Comparison of ENCODE assay signal across 2 cellular contexts in the genomic region with DNA sequence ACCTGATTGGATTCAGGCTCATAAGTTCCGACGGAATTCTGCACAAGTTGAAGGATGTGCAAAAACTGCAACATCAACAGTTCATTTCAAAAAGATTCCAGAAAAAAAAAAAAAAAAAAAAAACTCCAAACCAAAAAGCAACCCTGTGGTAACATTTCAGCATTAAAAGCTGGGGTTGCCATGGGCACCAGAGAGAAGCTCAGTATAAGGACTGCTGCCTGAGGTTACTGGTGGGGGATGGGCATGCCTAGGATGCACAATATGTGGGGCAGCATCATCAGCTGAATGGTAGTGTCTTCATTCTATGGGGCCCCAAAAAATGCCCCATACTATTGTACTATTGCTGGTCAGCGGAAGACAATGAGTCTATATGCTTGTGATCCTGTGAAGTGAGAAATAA.
TF ChIP-seq lines count a peak whose summit lies in the region.

No MANE protein-coding gene starts in this region.

TF ChIP-seq in GM23338, 12 proteins besides CTCF, POLR2A, EP300 and RAD21 (continued from another document):
- TF ChIP-seq, protein P1, sequence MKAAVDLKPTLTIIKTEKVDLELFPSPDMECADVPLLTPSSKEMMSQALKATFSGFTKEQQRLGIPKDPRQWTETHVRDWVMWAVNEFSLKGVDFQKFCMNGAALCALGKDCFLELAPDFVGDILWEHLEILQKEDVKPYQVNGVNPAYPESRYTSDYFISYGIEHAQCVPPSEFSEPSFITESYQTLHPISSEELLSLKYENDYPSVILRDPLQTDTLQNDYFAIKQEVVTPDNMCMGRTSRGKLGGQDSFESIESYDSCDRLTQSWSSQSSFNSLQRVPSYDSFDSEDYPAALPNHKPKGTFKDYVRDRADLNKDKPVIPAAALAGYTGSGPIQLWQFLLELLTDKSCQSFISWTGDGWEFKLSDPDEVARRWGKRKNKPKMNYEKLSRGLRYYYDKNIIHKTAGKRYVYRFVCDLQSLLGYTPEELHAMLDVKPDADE (IDR thresholded peaks at IDR 0.05): no peak
- TF ChIP-seq EZH2phosphoT487 (IDR thresholded peaks at IDR 0.05; ENCODE audit: unreplicated experiment): no peak
- TF ChIP-seq, protein P2, sequence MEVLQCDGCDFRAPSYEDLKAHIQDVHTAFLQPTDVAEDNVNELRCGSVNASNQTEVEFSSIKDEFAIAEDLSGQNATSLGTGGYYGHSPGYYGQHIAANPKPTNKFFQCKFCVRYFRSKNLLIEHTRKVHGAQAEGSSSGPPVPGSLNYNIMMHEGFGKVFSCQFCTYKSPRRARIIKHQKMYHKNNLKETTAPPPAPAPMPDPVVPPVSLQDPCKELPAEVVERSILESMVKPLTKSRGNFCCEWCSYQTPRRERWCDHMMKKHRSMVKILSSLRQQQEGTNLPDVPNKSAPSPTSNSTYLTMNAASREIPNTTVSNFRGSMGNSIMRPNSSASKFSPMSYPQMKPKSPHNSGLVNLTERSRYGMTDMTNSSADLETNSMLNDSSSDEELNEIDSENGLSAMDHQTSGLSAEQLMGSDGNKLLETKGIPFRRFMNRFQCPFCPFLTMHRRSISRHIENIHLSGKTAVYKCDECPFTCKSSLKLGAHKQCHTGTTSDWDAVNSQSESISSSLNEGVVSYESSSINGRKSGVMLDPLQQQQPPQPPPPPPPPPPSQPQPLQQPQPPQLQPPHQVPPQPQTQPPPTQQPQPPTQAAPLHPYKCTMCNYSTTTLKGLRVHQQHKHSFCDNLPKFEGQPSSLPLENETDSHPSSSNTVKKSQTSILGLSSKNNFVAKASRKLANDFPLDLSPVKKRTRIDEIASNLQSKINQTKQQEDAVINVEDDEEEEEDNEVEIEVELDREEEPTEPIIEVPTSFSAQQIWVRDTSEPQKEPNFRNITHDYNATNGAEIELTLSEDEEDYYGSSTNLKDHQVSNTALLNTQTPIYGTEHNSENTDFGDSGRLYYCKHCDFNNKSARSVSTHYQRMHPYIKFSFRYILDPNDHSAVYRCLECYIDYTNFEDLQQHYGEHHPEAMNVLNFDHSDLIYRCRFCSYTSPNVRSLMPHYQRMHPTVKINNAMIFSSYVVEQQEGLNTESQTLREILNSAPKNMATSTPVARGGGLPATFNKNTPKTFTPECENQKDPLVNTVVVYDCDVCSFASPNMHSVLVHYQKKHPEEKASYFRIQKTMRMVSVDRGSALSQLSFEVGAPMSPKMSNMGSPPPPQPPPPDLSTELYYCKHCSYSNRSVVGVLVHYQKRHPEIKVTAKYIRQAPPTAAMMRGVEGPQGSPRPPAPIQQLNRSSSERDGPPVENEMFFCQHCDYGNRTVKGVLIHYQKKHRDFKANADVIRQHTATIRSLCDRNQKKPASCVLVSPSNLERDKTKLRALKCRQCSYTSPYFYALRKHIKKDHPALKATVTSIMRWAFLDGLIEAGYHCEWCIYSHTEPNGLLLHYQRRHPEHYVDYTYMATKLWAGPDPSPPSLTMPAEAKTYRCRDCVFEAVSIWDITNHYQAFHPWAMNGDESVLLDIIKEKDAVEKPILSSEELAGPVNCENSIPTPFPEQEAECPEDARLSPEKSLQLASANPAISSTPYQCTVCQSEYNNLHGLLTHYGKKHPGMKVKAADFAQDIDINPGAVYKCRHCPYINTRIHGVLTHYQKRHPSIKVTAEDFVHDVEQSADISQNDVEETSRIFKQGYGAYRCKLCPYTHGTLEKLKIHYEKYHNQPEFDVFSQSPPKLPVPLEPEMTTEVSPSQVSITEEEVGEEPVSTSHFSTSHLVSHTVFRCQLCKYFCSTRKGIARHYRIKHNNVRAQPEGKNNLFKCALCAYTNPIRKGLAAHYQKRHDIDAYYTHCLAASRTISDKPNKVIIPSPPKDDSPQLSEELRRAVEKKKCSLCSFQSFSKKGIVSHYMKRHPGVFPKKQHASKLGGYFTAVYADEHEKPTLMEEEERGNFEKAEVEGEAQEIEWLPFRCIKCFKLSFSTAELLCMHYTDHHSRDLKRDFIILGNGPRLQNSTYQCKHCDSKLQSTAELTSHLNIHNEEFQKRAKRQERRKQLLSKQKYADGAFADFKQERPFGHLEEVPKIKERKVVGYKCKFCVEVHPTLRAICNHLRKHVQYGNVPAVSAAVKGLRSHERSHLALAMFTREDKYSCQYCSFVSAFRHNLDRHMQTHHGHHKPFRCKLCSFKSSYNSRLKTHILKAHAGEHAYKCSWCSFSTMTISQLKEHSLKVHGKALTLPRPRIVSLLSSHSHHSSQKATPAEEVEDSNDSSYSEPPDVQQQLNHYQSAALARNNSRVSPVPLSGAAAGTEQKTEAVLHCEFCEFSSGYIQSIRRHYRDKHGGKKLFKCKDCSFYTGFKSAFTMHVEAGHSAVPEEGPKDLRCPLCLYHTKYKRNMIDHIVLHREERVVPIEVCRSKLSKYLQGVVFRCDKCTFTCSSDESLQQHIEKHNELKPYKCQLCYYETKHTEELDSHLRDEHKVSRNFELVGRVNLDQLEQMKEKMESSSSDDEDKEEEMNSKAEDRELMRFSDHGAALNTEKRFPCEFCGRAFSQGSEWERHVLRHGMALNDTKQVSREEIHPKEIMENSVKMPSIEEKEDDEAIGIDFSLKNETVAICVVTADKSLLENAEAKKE (CRISPR knock-in tag; IDR thresholded peaks at IDR 0.05): no peak
- no peak for TF ChIP-seq CREB1 (CRISPR knock-in tag; IDR thresholded peaks at IDR 0.05; ENCODE audit: low read depth)
- TF ChIP-seq ZNF114 (CRISPR knock-in tag; IDR thresholded peaks at IDR 0.05): no peak
- TF ChIP-seq, protein P3, sequence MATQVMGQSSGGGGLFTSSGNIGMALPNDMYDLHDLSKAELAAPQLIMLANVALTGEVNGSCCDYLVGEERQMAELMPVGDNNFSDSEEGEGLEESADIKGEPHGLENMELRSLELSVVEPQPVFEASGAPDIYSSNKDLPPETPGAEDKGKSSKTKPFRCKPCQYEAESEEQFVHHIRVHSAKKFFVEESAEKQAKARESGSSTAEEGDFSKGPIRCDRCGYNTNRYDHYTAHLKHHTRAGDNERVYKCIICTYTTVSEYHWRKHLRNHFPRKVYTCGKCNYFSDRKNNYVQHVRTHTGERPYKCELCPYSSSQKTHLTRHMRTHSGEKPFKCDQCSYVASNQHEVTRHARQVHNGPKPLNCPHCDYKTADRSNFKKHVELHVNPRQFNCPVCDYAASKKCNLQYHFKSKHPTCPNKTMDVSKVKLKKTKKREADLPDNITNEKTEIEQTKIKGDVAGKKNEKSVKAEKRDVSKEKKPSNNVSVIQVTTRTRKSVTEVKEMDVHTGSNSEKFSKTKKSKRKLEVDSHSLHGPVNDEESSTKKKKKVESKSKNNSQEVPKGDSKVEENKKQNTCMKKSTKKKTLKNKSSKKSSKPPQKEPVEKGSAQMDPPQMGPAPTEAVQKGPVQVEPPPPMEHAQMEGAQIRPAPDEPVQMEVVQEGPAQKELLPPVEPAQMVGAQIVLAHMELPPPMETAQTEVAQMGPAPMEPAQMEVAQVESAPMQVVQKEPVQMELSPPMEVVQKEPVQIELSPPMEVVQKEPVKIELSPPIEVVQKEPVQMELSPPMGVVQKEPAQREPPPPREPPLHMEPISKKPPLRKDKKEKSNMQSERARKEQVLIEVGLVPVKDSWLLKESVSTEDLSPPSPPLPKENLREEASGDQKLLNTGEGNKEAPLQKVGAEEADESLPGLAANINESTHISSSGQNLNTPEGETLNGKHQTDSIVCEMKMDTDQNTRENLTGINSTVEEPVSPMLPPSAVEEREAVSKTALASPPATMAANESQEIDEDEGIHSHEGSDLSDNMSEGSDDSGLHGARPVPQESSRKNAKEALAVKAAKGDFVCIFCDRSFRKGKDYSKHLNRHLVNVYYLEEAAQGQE (IDR thresholded peaks at IDR 0.05; ENCODE audit: unreplicated experiment): no peak
- TF ChIP-seq NANOG (IDR thresholded peaks at IDR 0.05; ENCODE audit: borderline replicate concordance): no peak
- TF ChIP-seq POLR2AphosphoS5 (IDR thresholded peaks at IDR 0.05; ENCODE audit: low read depth): no peak
- TF ChIP-seq ZNF331 (CRISPR knock-in tag; IDR thresholded peaks at IDR 0.05; ENCODE audit: low read depth): no peak
- TF ChIP-seq JUNB (IDR thresholded peaks at IDR 0.05; ENCODE audit: unreplicated experiment): no peak
TF ChIP-seq in GM23338: peak in this region for 0.

TF ChIP-seq in K562, 482 proteins besides CTCF, POLR2A, EP300 and RAD21 (continued from another document):
- TF ChIP-seq, protein P4, sequence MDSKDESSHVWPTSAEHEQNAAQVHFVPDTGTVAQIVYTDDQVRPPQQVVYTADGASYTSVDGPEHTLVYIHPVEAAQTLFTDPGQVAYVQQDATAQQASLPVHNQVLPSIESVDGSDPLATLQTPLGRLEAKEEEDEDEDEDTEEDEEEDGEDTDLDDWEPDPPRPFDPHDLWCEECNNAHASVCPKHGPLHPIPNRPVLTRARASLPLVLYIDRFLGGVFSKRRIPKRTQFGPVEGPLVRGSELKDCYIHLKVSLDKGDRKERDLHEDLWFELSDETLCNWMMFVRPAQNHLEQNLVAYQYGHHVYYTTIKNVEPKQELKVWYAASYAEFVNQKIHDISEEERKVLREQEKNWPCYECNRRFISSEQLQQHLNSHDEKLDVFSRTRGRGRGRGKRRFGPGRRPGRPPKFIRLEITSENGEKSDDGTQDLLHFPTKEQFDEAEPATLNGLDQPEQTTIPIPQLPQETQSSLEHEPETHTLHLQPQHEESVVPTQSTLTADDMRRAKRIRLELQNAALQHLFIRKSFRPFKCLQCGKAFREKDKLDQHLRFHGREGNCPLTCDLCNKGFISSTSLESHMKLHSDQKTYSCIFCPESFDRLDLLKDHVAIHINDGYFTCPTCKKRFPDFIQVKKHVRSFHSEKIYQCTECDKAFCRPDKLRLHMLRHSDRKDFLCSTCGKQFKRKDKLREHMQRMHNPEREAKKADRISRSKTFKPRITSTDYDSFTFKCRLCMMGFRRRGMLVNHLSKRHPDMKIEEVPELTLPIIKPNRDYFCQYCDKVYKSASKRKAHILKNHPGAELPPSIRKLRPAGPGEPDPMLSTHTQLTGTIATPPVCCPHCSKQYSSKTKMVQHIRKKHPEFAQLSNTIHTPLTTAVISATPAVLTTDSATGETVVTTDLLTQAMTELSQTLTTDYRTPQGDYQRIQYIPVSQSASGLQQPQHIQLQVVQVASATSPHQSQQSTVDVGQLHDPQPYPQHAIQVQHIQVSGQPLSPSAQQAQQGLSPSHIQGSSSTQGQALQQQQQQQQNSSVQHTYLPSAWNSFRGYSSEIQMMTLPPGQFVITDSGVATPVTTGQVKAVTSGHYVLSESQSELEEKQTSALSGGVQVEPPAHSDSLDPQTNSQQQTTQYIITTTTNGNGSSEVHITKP (IDR thresholded peaks at IDR 0.05; ENCODE audit: partially characterized antibody): no peak
- no peak for TF ChIP-seq SREBF2 (CRISPR knock-in tag; IDR thresholded peaks at IDR 0.05)
- no peak for TF ChIP-seq SMAD1 (IDR thresholded peaks at IDR 0.05; ENCODE audit: low read depth, low read length, partially characterized antibody)
- no peak for TF ChIP-seq FOXJ3 (CRISPR knock-in tag; IDR thresholded peaks at IDR 0.05)
- peak; percentile 23; the same call in 1 of the 2 replicates for TF ChIP-seq MAFF (IDR thresholded peaks at IDR 0.05; ENCODE audit: low read length)
- no peak for TF ChIP-seq ZSCAN32 (CRISPR knock-in tag; IDR thresholded peaks at IDR 0.05)
- no peak for TF ChIP-seq TFAM (CRISPR knock-in tag; conservative IDR thresholded peaks at IDR 0.05)
- TF ChIP-seq KLF6 (CRISPR knock-in tag; IDR thresholded peaks at IDR 0.05; ENCODE audit: borderline replicate concordance): no peak
- TF ChIP-seq FOSL1 (tag; conservative IDR thresholded peaks at IDR 0.05): no peak
- TF ChIP-seq BRCA1 (IDR thresholded peaks at IDR 0.05): no peak
- no peak for TF ChIP-seq BRCA1 (CRISPR knock-in tag; IDR thresholded peaks at IDR 0.05)
- no peak for TF ChIP-seq ZNF586 (CRISPR knock-in tag; conservative IDR thresholded peaks at IDR 0.05)
- TF ChIP-seq PRPF4 (IDR thresholded peaks at IDR 0.05; ENCODE audit: insufficient read depth, low read depth, low read length, poor library complexity, severe bottlenecking): no peak
- TF ChIP-seq CHCHD3 (CRISPR knock-in tag; IDR thresholded peaks at IDR 0.05): no peak
- TF ChIP-seq, protein P5, sequence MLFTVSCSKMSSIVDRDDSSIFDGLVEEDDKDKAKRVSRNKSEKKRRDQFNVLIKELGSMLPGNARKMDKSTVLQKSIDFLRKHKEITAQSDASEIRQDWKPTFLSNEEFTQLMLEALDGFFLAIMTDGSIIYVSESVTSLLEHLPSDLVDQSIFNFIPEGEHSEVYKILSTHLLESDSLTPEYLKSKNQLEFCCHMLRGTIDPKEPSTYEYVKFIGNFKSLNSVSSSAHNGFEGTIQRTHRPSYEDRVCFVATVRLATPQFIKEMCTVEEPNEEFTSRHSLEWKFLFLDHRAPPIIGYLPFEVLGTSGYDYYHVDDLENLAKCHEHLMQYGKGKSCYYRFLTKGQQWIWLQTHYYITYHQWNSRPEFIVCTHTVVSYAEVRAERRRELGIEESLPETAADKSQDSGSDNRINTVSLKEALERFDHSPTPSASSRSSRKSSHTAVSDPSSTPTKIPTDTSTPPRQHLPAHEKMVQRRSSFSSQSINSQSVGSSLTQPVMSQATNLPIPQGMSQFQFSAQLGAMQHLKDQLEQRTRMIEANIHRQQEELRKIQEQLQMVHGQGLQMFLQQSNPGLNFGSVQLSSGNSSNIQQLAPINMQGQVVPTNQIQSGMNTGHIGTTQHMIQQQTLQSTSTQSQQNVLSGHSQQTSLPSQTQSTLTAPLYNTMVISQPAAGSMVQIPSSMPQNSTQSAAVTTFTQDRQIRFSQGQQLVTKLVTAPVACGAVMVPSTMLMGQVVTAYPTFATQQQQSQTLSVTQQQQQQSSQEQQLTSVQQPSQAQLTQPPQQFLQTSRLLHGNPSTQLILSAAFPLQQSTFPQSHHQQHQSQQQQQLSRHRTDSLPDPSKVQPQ (CRISPR knock-in tag; IDR thresholded peaks at IDR 0.05; ENCODE audit: borderline replicate concordance): no peak
- TF ChIP-seq STAT5A (IDR thresholded peaks at IDR 0.05; ENCODE audit: borderline replicate concordance, low read length): no peak
- TF ChIP-seq, protein P6, sequence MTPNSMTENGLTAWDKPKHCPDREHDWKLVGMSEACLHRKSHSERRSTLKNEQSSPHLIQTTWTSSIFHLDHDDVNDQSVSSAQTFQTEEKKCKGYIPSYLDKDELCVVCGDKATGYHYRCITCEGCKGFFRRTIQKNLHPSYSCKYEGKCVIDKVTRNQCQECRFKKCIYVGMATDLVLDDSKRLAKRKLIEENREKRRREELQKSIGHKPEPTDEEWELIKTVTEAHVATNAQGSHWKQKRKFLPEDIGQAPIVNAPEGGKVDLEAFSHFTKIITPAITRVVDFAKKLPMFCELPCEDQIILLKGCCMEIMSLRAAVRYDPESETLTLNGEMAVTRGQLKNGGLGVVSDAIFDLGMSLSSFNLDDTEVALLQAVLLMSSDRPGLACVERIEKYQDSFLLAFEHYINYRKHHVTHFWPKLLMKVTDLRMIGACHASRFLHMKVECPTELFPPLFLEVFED (CRISPR knock-in tag; conservative IDR thresholded peaks at IDR 0.05): no peak
TF ChIP-seq in K562: peak in this region for 3.
